8 cellular contexts compared by ENCODE assay signal in genomic region chr11:64449381-64450167, GRCh38.
A peak's percentile ranks its signal among the peaks of the same experiment; 100 is the strongest.
DNase-seq lines count a peak whose midpoint lies in the region; ATAC-seq and TF ChIP-seq lines count a peak whose summit lies in the region.

No MANE protein-coding gene starts in this region.

- no peak overlapping the region for H3K27ac Mint-ChIP-seq in nephron progenitor cell
- no peak overlapping the region for H3K27ac Mint-ChIP-seq in stimulated activated naive CD8-positive, alpha-beta T cell treated with anti-CD3 and anti-CD28 coated beads, Interleukin-15, Interleukin-2, amounts not matched to agents 100 ng/mL and 50 ng/mL, for 24 hours

- no peak for ATAC-seq in HG03469 (IDR thresholded peaks at IDR 0.05; ENCODE audit: unreplicated experiment)

- TF ChIP-seq CTCF in GM12872 (IDR thresholded peaks at IDR 0.05; ENCODE audit: insufficient read depth, low read depth, low read length) (peak; percentile 98), nephron progenitor cell (IDR thresholded peaks at IDR 0.05) (peak; percentile 76)

- H3K4me1 Mint-ChIP-seq in nephron progenitor cell, result peaks cover 34% of the 10 kb centered on the region
- peaks cover 20% of the 10 kb centered on the region for H3K4me1 Mint-ChIP-seq in stimulated activated naive CD8-positive, alpha-beta T cell treated with anti-CD3 and anti-CD28 coated beads, Interleukin-15, Interleukin-2, amounts not matched to agents 100 ng/mL and 50 ng/mL, for 24 hours (ENCODE audit: low read depth)

- peaks cover 66% of the 10 kb centered on the region for H3K27me3 Mint-ChIP-seq in nephron progenitor cell (ENCODE audit: low read depth, poor library complexity)
- H3K27me3 Mint-ChIP-seq in stimulated activated naive CD8-positive, alpha-beta T cell treated with anti-CD3 and anti-CD28 coated beads, Interleukin-15, Interleukin-2, amounts not matched to agents 100 ng/mL and 50 ng/mL, for 24 hours, result peaks cover 15% of the 10 kb centered on the region

- in situ Hi-C loops in KBM-7 (cut with MboI; ENCODE audit: low pct_unique_long_range_greater_than_20kb, low sequenced_read_pairs), result no loop called here

- DNase-seq in KBM-7 (peak; percentile 90), RPMI7951 (ENCODE audit: low read depth) (peak; percentile 38), fibroblast of the conjunctiva (ENCODE audit: low read depth) (peak; percentile 22), nephron progenitor cell (peak; percentile 81)
- DNase-seq in activated T-helper 1 cell treated with anti-CD3 and anti-CD28 coated beads, Interleukin-2, amount 50 U/mL, for 16 hours (ENCODE audit: low read depth in 1 of 2, low spot score in 1 of 2), result peak; percentile 35 to 50

- H3K9me3 Mint-ChIP-seq in nephron progenitor cell, result peaks cover 4% of the 10 kb centered on the region
- no peaks in the 10 kb centered on the region for H3K9me3 Mint-ChIP-seq in stimulated activated naive CD8-positive, alpha-beta T cell treated with anti-CD3 and anti-CD28 coated beads, Interleukin-15, Interleukin-2, amounts not matched to agents 100 ng/mL and 50 ng/mL, for 24 hours

- peak overlapping the region; percentile 66 for H3K4me3 Mint-ChIP-seq in nephron progenitor cell
- H3K4me3 Mint-ChIP-seq in stimulated activated naive CD8-positive, alpha-beta T cell treated with anti-CD3 and anti-CD28 coated beads, Interleukin-15, Interleukin-2, amounts not matched to agents 100 ng/mL and 50 ng/mL, for 24 hours, result peak overlapping the region; percentile 76

- H3K36me3 Mint-ChIP-seq in nephron progenitor cell (ENCODE audit: low read depth), result no peaks in the 10 kb centered on the region
- no peaks in the 10 kb centered on the region for H3K36me3 Mint-ChIP-seq in stimulated activated naive CD8-positive, alpha-beta T cell treated with anti-CD3 and anti-CD28 coated beads, Interleukin-15, Interleukin-2, amounts not matched to agents 100 ng/mL and 50 ng/mL, for 24 hours (ENCODE audit: low read depth)

Comparison
In these comparisons a context has a peak if more than half of its experiments do, and no peak if none do; other contexts are left out.
1. DNase-seq: peak in every context shown above with its lines; median percentile 90 in KBM-7; 81 in nephron progenitor cell; 42 in activated T-helper 1 cell treated with anti-CD3 and anti-CD28 coated beads, Interleukin-2, amount 50 U/mL, for 16 hours; 38 in RPMI7951; 22 in fibroblast of the conjunctiva.